In the genomic region with DNA sequence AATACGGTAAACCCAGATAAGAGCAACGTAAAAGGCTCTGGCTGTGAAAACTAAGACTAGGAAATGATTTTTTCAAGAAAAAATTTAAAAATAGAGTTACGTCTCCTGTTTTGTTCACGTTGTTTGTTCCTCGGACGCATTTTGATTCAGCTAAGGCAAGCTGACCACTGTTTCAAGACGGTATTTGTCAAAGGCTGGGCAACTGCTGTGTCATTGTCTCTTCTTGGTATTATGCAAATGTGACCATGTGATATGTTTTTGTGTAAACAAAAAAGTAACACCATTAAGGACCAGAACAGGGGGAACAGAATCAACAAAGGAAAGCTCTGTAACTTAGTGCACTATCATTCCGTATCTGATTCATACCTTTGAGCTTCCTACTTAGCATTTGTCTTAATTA, we compare ENCODE assay signal across 33 cellular contexts.
"Had no signal": no experiment of that assay in that cellular context is flagged by ENCODE, and none has a peak within 500 bp of the region (broad histone marks: within the 10 kb centered on the region; RNA-seq: fewer than 3 reads in every experiment).

No MANE protein-coding gene starts in this region.

- H3K27ac Mint-ChIP-seq: activated naive CD8-positive, alpha-beta T cell; effector memory CD8-positive, alpha-beta T cell; nephron; T-helper 1 cell treated with Interleukin-12 subunit alpha and Interleukin-12 subunit beta and Interleukin-4 antibody, amounts not matched to agents 30 μg/mL and 1 μg/mL, for 36 hours had no signal

- H3K27ac ChIP-seq: body of pancreas, cardiac muscle cell, colonic mucosa, heart left ventricle, left lung, lower lobe of right lung, parathyroid adenoma, testis, uterus, VCaP had no signal

- H3K4me1 ChIP-seq: body of pancreas, colonic mucosa, heart left ventricle, left lung, lower lobe of right lung, parathyroid adenoma, testis, uterus had no signal

- H3K9me3 ChIP-seq: body of pancreas, colonic mucosa, heart left ventricle, lower lobe of right lung, mucosa of descending colon, testis, uterus had no signal

- H3K36me3 Mint-ChIP-seq: activated naive CD8-positive, alpha-beta T cell had no signal

- H2AFZ ChIP-seq: parathyroid adenoma had no signal

- DNase-seq: activated CD4-positive, alpha-beta T cell treated with anti-CD3 and anti-CD28 coated beads for 48 hours; activated CD4-positive, alpha-beta T cell treated with anti-CD3 and anti-CD28 coated beads, Interleukin-2, amount 50 U/mL, for 48 hours; activated CD8-positive, alpha-beta memory T cell treated with anti-CD3 and anti-CD28 coated beads for 24 hours; activated effector memory CD4-positive, alpha-beta T cell treated with Interleukin-2 at 50 U/mL for 16 hours; activated naive CD4-positive, alpha-beta T cell treated with Interleukin-2 at 50 U/mL for 16 hours; anterior cingulate cortex; body of pancreas; cerebellar nuclear complex; colonic mucosa; effector memory CD8-positive, alpha-beta T cell; foreskin fibroblast; heart left ventricle; kidney glomerular epithelial cell; left lung; lower lobe of right lung; mucosa of descending colon; occipital lobe; right cardiac atrium; stimulated activated CD4-positive, alpha-beta T cell treated with anti-CD3 and anti-CD28 coated beads, Interleukin-15, amount 100 ng/mL, for 24 hours; stimulated activated CD4-positive, alpha-beta T cell treated with anti-CD3 and anti-CD28 coated beads, Interleukin-2, amount 100 ng/mL, for 24 hours; stimulated activated naive CD4-positive, alpha-beta T cell; T-helper 9 cell; testis; trophoblast cell; uterus had no signal

- H3K9ac ChIP-seq: parathyroid adenoma had no signal

- H3K36me3 ChIP-seq: cardiac muscle cell, colonic mucosa, heart left ventricle, left lung, lower lobe of right lung, uterus had no signal

- H3K27me3 Mint-ChIP-seq: activated naive CD8-positive, alpha-beta T cell; effector memory CD8-positive, alpha-beta T cell had no signal

- H3K4me1 Mint-ChIP-seq: nephron had no signal

- H3K27me3 ChIP-seq: body of pancreas, cardiac muscle cell, colonic mucosa, heart left ventricle, left lung, testis, uterus had no signal

- H3K4me3 Mint-ChIP-seq: activated naive CD8-positive, alpha-beta T cell; effector memory CD8-positive, alpha-beta T cell; nephron; T-helper 1 cell treated with Interleukin-12 subunit alpha and Interleukin-12 subunit beta and Interleukin-4 antibody, amounts not matched to agents 30 μg/mL and 1 μg/mL, for 36 hours had no signal

- ATAC-seq: activated CD4-positive, CD25-positive, alpha-beta regulatory T cell treated with anti-CD3 and anti-CD28 coated beads, Interleukin-2, amount 50 U/mL, for 24 hours; body of pancreas; effector memory CD8-positive, alpha-beta T cell; esophagus mucosa; heart left ventricle; left lung; lower lobe of right lung; mucosa of descending colon; right cardiac atrium had no signal

- H3K4me3 ChIP-seq: body of pancreas, cardiac muscle cell, colonic mucosa, heart left ventricle, left lung, lower lobe of right lung, mucosa of descending colon, testis, uterus had no signal
